In genomic region chr1:164706596-164706995, GRCh38 we compare ENCODE assay signal across 13 cellular contexts.
A peak's percentile ranks its signal among the peaks of the same experiment; 100 is the strongest.
DNase-seq lines count a peak whose midpoint lies in the region; ATAC-seq and TF ChIP-seq lines count a peak whose summit lies in the region.
"Had no signal": no experiment of that assay in that cellular context is flagged by ENCODE, and none has a peak within 500 bp of the region (broad histone marks: within the 10 kb centered on the region; RNA-seq: fewer than 3 reads in every experiment).

No MANE protein-coding gene starts in this region.

- peaks cover 10% of the 10 kb centered on the region for H3K79me1 ChIP-seq in mesendoderm (ENCODE audit: low read length)

- ATAC-seq in HG02852 (IDR thresholded peaks at IDR 0.05; ENCODE audit: unreplicated experiment): no peak
- ATAC-seq in GM19395 (IDR thresholded peaks at IDR 0.05; ENCODE audit: unreplicated experiment): no peak
- ATAC-seq: activated T-cell treated with anti-CD3 and anti-CD28 coated beads, Interleukin-2, amount 50 U/mL, for 72 hours; CD8-positive, alpha-beta T cell had no signal

- H2BK5ac ChIP-seq in mesendoderm (ENCODE audit: low read length): no peak overlapping the region

- H3K4me3 ChIP-seq in HUES48 (ENCODE audit: low read depth, low read length) (no peak overlapping the region), mammary epithelial cell (replicated peaks in 1 of 3; ENCODE audit: insufficient read depth in 1 of 3, low read depth in 2 of 3, low read length in 3 of 3) (no peak overlapping the region), mesendoderm (ENCODE audit: low read length) (no peak overlapping the region)
- H3K4me3 ChIP-seq: lung had no signal

- H4K8ac ChIP-seq in mesendoderm (ENCODE audit: low read depth, low read length): no peak overlapping the region

- CTCF ChIA-PET in mammary epithelial cell (lab: Charles Lee; ENCODE audit: low non-redundant PET): interaction anchor here (0.7 kb wide), 1 partner anchor 1494 kb away, joined by 3 read pairs; no protein-coding TSS in a partner anchor

- H3K56ac ChIP-seq in mesendoderm (ENCODE audit: low read length): peak overlapping the region; percentile 44

- H3K27me3 ChIP-seq in HUES48 (ENCODE audit: control insufficient read depth, insufficient read depth, low read length): no peaks in the 10 kb centered on the region
- no peaks in the 10 kb centered on the region for H3K27me3 ChIP-seq in mammary epithelial cell (ENCODE audit: insufficient read depth, low read length)
- no peaks in the 10 kb centered on the region for H3K27me3 ChIP-seq in mesendoderm (ENCODE audit: insufficient read depth, low read length, poor library complexity)

- no peak overlapping the region for H3K4ac ChIP-seq in mesendoderm (ENCODE audit: low read depth, low read length)

- H3K9ac ChIP-seq in HUES48 (ENCODE audit: low read depth, low read length) (no peak overlapping the region), mammary epithelial cell (ENCODE audit: insufficient read depth, low read length) (no peak overlapping the region), mesendoderm (ENCODE audit: low read length) (peak overlapping the region; percentile 9)

- H3K79me2 ChIP-seq in mammary epithelial cell (ENCODE audit: insufficient read depth, low read length): no peaks in the 10 kb centered on the region
- peaks cover 2% of the 10 kb centered on the region for H3K79me2 ChIP-seq in mesendoderm (ENCODE audit: control insufficient read depth, insufficient read depth, low read length)

- no peak overlapping the region for H3K23ac ChIP-seq in mesendoderm (ENCODE audit: low read length)

- H3K36me3 ChIP-seq in HUES48 (ENCODE audit: control insufficient read depth, insufficient read depth, low read length) (no peaks in the 10 kb centered on the region), mammary epithelial cell (ENCODE audit: insufficient read depth, low read length) (no peaks in the 10 kb centered on the region), mesendoderm (ENCODE audit: control insufficient read depth, insufficient read depth, low read length) (no peaks in the 10 kb centered on the region)

- H3K18ac ChIP-seq in mesendoderm (ENCODE audit: low read length): peak overlapping the region; percentile 9

- H2BK15ac ChIP-seq in mesendoderm (replicated peaks; ENCODE audit: low read depth): no peak overlapping the region

- H3K9me3 ChIP-seq in HUES48 (ENCODE audit: control insufficient read depth, insufficient read depth, low read length) (no peaks in the 10 kb centered on the region), mammary epithelial cell (replicated peaks; ENCODE audit: insufficient read depth, low read length) (no peaks in the 10 kb centered on the region)

- dilution Hi-C loops in mammary epithelial cell (cut with HindIII; ENCODE audit: low sequenced_read_pairs): no loop called here

- BruUV-seq in mammary epithelial cell (replicated peaks; lab: Mats Ljungman, UMichigan): no TSS peak

- DNase-seq in mammary epithelial cell (peak; percentile 38), mesendoderm (no peak), superior temporal gyrus (ENCODE audit: extremely low spot score) (peak; percentile 37), OCI-M1 (lab: John Stamatoyannopoulos, UW) (no peak)
- DNase-seq in activated CD8-positive, alpha-beta memory T cell treated with anti-CD3 and anti-CD28 coated beads, Interleukin-2, amount 50 U/mL, for 48 hours: no peak
- DNase-seq: activated T-cell treated with anti-CD3 and anti-CD28 coated beads, Interleukin-2, amount 50 U/mL, for 72 hours; CD8-positive, alpha-beta T cell; cerebellar nuclear complex; NCI-H1436 had no signal

- no peak overlapping the region for H4K5ac ChIP-seq in mesendoderm (ENCODE audit: low read length)

- H4K20me1 ChIP-seq in mammary epithelial cell (ENCODE audit: insufficient read depth, low read length): no peaks in the 10 kb centered on the region

- H2AFZ ChIP-seq in mammary epithelial cell (ENCODE audit: low read depth, low read length): peak overlapping the region; percentile 54

- TF ChIP-seq CTCF in mammary epithelial cell (conservative IDR thresholded peaks at IDR 0.05 in 1 of 2, IDR thresholded peaks at IDR 0.05 in 1 of 2; ENCODE audit: extremely low read depth in 1 of 2, insufficient read depth in 1 of 2, low read depth in 1 of 2, low read length in 2 of 2): no peak

- H2BK120ac ChIP-seq in mesendoderm (ENCODE audit: low read depth, low read length): no peak overlapping the region

- intact Hi-C loops in mammary epithelial cell (cut with micrococcal nuclease): loop anchor here (5.0 to 10.0 kb wide), 3 partner anchors 66 to 142 kb away; no protein-coding TSS in a partner anchor

- H2AK5ac ChIP-seq in mesendoderm (ENCODE audit: low read length): no peak overlapping the region

- H3K4me1 ChIP-seq in HUES48 (ENCODE audit: control insufficient read depth, insufficient read depth, low read length): peaks cover 42% of the 10 kb centered on the region
- peaks cover 28% of the 10 kb centered on the region for H3K4me1 ChIP-seq in mammary epithelial cell (ENCODE audit: insufficient read depth, low read length)
- peaks cover 13% of the 10 kb centered on the region for H3K4me1 ChIP-seq in mesendoderm (ENCODE audit: control insufficient read depth, low read depth, low read length)

- H3K4me2 ChIP-seq in mammary epithelial cell (ENCODE audit: insufficient read depth, low read depth, low read length): peak overlapping the region; percentile 10
- no peak overlapping the region for H3K4me2 ChIP-seq in mesendoderm (ENCODE audit: low read length)

- in situ Hi-C loops in mammary epithelial cell (cut with MboI; ENCODE audit: low sequenced_read_pairs in 2 of 2): no loop called here

- H3K27ac ChIP-seq in HUES48 (ENCODE audit: low read depth, low read length) (peak overlapping the region; percentile 14), mammary epithelial cell (ENCODE audit: insufficient read depth, low read depth, low read length) (peak overlapping the region; percentile 15), mesendoderm (ENCODE audit: low read depth, low read length) (peak overlapping the region; percentile 17)

Comparison
In these comparisons a context has a peak if more than half of its experiments do, and no peak if none do; other contexts are left out.
1. DNase-seq: peak in mammary epithelial cell (single experiment) and superior temporal gyrus (single experiment); none in mesendoderm (single experiment), OCI-M1 (single experiment) and activated CD8-positive, alpha-beta memory T cell treated with anti-CD3 and anti-CD28 coated beads, Interleukin-2, amount 50 U/mL, for 48 hours (single experiment).
2. Peak in every context shown above with its lines, with median percentiles within 50 percentile points of each other: H3K27ac ChIP-seq.